20 cellular contexts compared by ENCODE assay signal in the genomic region with DNA sequence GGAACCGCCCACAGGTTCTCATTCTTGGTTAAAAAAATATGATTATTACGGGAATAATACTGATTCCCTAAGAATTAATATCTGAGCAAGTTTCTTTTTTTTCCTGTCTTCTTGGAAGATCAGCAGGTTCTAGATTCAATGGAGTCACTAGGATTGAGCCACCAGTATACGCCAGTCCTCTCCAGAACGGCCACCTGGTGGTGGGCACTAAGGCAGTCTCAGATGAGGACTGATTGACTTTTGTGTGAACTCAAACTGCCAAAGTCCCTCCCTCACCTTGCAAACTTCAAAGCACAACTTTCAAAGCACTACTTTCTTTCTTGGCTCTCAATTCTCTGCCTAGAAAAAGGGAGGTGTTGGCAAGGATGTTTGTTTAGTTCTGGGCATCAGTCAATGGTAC. TPM values are rescaled to one million over a fixed set of nuclear protein-coding genes. Genes with fewer than 3 reads are reported as not detected.
DNase-seq lines count a peak whose midpoint lies in the region; FAIRE-seq and TF ChIP-seq lines count a peak whose summit lies in the region.
"Had no signal": no experiment of that assay in that cellular context is flagged by ENCODE, and none has a peak within 500 bp of the region (broad histone marks: within the 10 kb centered on the region; RNA-seq: fewer than 3 reads in every experiment).

No MANE protein-coding gene starts in this region.

- H3K27me3 ChIP-seq in endodermal cell (ENCODE audit: control insufficient read depth, insufficient read depth, low read length, poor library complexity, severe bottlenecking) = no peaks in the 10 kb centered on the region
- H3K27me3 ChIP-seq: BLaER1 treated with 17β-estradiol and CSF1 and Interleukin-3, amounts not matched to agents 10 nM and 100 nM had no signal

- H3K4me1 ChIP-seq in endodermal cell (ENCODE audit: control insufficient read depth, insufficient read depth, low read length) = peaks cover 8% of the 10 kb centered on the region

- H3K4me3 ChIP-seq in endodermal cell (ENCODE audit: low read length) (no peak overlapping the region), retinal pigment epithelial cell (ENCODE audit: low read length) (no peak overlapping the region)
- H3K4me3 ChIP-seq: BLaER1 treated with 17β-estradiol and CSF1 and Interleukin-3, amounts not matched to agents 10 nM and 100 nM; K562 had no signal

- no peak overlapping the region for H3K4me3 Mint-ChIP-seq in activated naive CD4-positive, alpha-beta T cell treated with anti-CD3 and anti-CD28 coated beads, Interleukin-2, amount 50 U/mL, for 24 hours
- no peak overlapping the region for H3K4me3 Mint-ChIP-seq in activated naive CD4-positive, alpha-beta T cell treated with anti-CD3 and anti-CD28 coated beads for 36 hours
- no peak overlapping the region for H3K4me3 Mint-ChIP-seq in endodermal cell
- H3K4me3 Mint-ChIP-seq: CD8-positive, alpha-beta memory T cell had no signal

- WGBS in endodermal cell (ENCODE audit: insufficient coverage in 1 of 2, insufficient read length in 1 of 2), 2 experiments = 96% methylated on average over 4 of the region's 4 CpGs

- no peak for FAIRE-seq in RCC 7860 (lab: Jason Lieb, UNC)
- FAIRE-seq: H54, HTR-8/SVneo, K562 had no signal

- H3K36me3 Mint-ChIP-seq in activated naive CD4-positive, alpha-beta T cell treated with anti-CD3 and anti-CD28 coated beads, Interleukin-2, amount 50 U/mL, for 24 hours = no peaks in the 10 kb centered on the region
- no peaks in the 10 kb centered on the region for H3K36me3 Mint-ChIP-seq in activated naive CD4-positive, alpha-beta T cell treated with anti-CD3 and anti-CD28 coated beads for 36 hours (ENCODE audit: low read depth)
- no peaks in the 10 kb centered on the region for H3K36me3 Mint-ChIP-seq in endodermal cell (ENCODE audit: low read depth)

- no peak overlapping the region for H3K9ac ChIP-seq in endodermal cell (ENCODE audit: extremely low read depth, low read length, poor library complexity, severe bottlenecking)
- H3K9ac ChIP-seq: BLaER1 treated with 17β-estradiol and CSF1 and Interleukin-3, amounts not matched to agents 10 nM and 100 nM had no signal

- no peak overlapping the region for H3K27ac ChIP-seq in endodermal cell (ENCODE audit: low read depth, low read length)
- H3K27ac ChIP-seq: BLaER1 treated with 17β-estradiol and CSF1 and Interleukin-3, amounts not matched to agents 10 nM and 100 nM; HL-60 had no signal

- no peaks in the 10 kb centered on the region for H3K9me3 ChIP-seq in endodermal cell (ENCODE audit: control insufficient read depth, low read length)
- H3K9me3 ChIP-seq: BLaER1 treated with 17β-estradiol and CSF1 and Interleukin-3, amounts not matched to agents 10 nM and 100 nM had no signal

- CTCF ChIA-PET in activated naive CD4-positive, alpha-beta T cell treated with anti-CD3 and anti-CD28 coated beads for 36 hours (lab: Charles Lee) = no interaction called here

- H3K9me3 Mint-ChIP-seq in activated naive CD4-positive, alpha-beta T cell treated with anti-CD3 and anti-CD28 coated beads, Interleukin-2, amount 50 U/mL, for 24 hours = no peaks in the 10 kb centered on the region
- no peaks in the 10 kb centered on the region for H3K9me3 Mint-ChIP-seq in activated naive CD4-positive, alpha-beta T cell treated with anti-CD3 and anti-CD28 coated beads for 36 hours
- no peaks in the 10 kb centered on the region for H3K9me3 Mint-ChIP-seq in endodermal cell
- H3K9me3 Mint-ChIP-seq: CD8-positive, alpha-beta memory T cell had no signal

- peak; percentile 72 for TF ChIP-seq CTCF in endodermal cell (conservative IDR thresholded peaks at IDR 0.05)
- TF ChIP-seq CTCF in retinal pigment epithelial cell (conservative IDR thresholded peaks at IDR 0.05; ENCODE audit: low read depth, low read length) = peak; percentile 5

- peaks cover 7% of the 10 kb centered on the region for H3K4me1 Mint-ChIP-seq in activated naive CD4-positive, alpha-beta T cell treated with anti-CD3 and anti-CD28 coated beads, Interleukin-2, amount 50 U/mL, for 24 hours
- H3K4me1 Mint-ChIP-seq in activated naive CD4-positive, alpha-beta T cell treated with anti-CD3 and anti-CD28 coated beads for 36 hours (ENCODE audit: low read depth) = no peaks in the 10 kb centered on the region
- H3K4me1 Mint-ChIP-seq in endodermal cell = peaks cover 15% of the 10 kb centered on the region

- no peaks in the 10 kb centered on the region for H3K27me3 Mint-ChIP-seq in activated naive CD4-positive, alpha-beta T cell treated with anti-CD3 and anti-CD28 coated beads, Interleukin-2, amount 50 U/mL, for 24 hours
- no peaks in the 10 kb centered on the region for H3K27me3 Mint-ChIP-seq in activated naive CD4-positive, alpha-beta T cell treated with anti-CD3 and anti-CD28 coated beads for 36 hours (ENCODE audit: low read depth)
- H3K27me3 Mint-ChIP-seq in endodermal cell (ENCODE audit: insufficient read depth) = peaks cover 4% of the 10 kb centered on the region

- intact Hi-C loops in activated naive CD4-positive, alpha-beta T cell treated with anti-CD3 and anti-CD28 coated beads for 36 hours (cut with micrococcal nuclease) = no loop called here

- no peaks in the 10 kb centered on the region for H3K36me3 ChIP-seq in endodermal cell (ENCODE audit: control insufficient read depth, insufficient read depth, low read length)
- H3K36me3 ChIP-seq: BLaER1 treated with 17β-estradiol and CSF1 and Interleukin-3, amounts not matched to agents 10 nM and 100 nM had no signal

- no peak for DNase-seq in activated naive CD4-positive, alpha-beta T cell treated with anti-CD3 and anti-CD28 coated beads for 36 hours
- peak; percentile 13 for DNase-seq in NAMALWA (ENCODE audit: low spot score)
- DNase-seq in endodermal cell = peak; percentile 49
- DNase-seq in retinal pigment epithelial cell (ENCODE audit: low read depth) = no peak
- no peak for DNase-seq in RCC 7860 (ENCODE audit: low spot score)
- no peak for DNase-seq in MV-4-11 (lab: John Stamatoyannopoulos, UW)
- no peak for DNase-seq in COR-L47 (lab: John Stamatoyannopoulos, UW)
- DNase-seq: CD8-positive, alpha-beta memory T cell; GF-D8; NCI-H1092 treated with DMSO at 0.1 percent for 48 hours; NCI-H226; NCI-H524 treated with DMSO at 0.1 percent for 48 hours; SHP77 treated with DMSO at 0.1 percent for 48 hours had no signal

- H3K27ac Mint-ChIP-seq in activated naive CD4-positive, alpha-beta T cell treated with anti-CD3 and anti-CD28 coated beads, Interleukin-2, amount 50 U/mL, for 24 hours = peak overlapping the region; percentile 42
- no peak overlapping the region for H3K27ac Mint-ChIP-seq in activated naive CD4-positive, alpha-beta T cell treated with anti-CD3 and anti-CD28 coated beads for 36 hours
- no peak overlapping the region for H3K27ac Mint-ChIP-seq in endodermal cell
- H3K27ac Mint-ChIP-seq: CD8-positive, alpha-beta memory T cell had no signal

RNA-seq across cellular contexts. Expression of a gene that starts 33.3 kb away (rescaled TPM):
- total RNA-seq in activated naive CD4-positive, alpha-beta T cell treated with anti-CD3 and anti-CD28 coated beads for 36 hours = 10 to 100 TPM; 21.3 to 21.7 TPM
- total RNA-seq in endodermal cell = not detected
- 0.36 TPM for polyA plus RNA-seq in endodermal cell (2013, experiment 1 of 2)
- 0.41 TPM for polyA plus RNA-seq in endodermal cell (2013, experiment 2 of 2)
- total RNA-seq: A172 had no signal
- polyA plus RNA-seq: K562 had no signal

Comparison
In these comparisons a context has a peak if more than half of its experiments do, and no peak if none do; other contexts are left out.
1. DNase-seq: peak in NAMALWA (single experiment) and endodermal cell (single experiment); none in activated naive CD4-positive, alpha-beta T cell treated with anti-CD3 and anti-CD28 coated beads for 36 hours (single experiment), retinal pigment epithelial cell (single experiment), RCC 7860 (single experiment), MV-4-11 (single experiment) and COR-L47 (single experiment).
2. RNA of a gene that starts 33.3 kb away (total RNA-seq): 21.3 to 21.7 TPM in activated naive CD4-positive, alpha-beta T cell treated with anti-CD3 and anti-CD28 coated beads for 36 hours; not detected in endodermal cell; every median in the first group is over 10 times any median in the second.